In the genomic region with DNA sequence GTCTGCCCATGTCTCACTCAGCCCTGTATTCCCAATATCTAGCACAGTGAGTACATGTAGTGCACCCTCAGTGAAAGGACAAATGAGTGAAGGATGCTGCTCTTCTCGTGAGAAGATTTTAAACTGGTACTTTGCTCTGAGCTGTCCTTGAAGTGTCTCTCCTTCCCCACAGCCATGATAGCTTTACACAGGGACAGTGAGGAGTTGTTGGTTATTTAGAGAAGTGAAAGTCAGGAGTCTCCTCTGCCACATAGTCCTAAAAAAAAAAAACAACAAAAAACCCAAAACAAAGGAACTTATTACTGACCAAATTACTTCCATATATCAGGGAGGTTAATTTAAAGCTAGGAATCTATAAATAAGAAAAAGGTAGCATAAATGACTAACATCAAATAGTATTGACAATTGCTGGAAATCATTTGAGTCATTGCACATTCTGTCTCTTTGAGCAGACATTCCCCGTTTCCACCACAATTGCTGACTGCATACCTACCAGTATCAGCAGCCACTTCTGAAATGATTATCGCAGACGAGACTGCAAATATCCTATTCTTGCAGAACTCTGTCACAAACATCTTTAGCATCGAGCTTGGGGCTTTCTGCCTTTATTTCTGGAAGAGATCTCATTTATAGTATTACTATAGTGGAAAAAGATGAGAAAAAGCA, we compare ENCODE assay signal across 8 cellular contexts.
A peak's percentile ranks its signal among the peaks of the same experiment; 100 is the strongest.
DNase-seq lines count a peak whose midpoint lies in the region; ATAC-seq, FAIRE-seq and TF ChIP-seq lines count a peak whose summit lies in the region.

No MANE protein-coding gene starts in this region.

- peaks cover 0 to 3% (median 0%) of the 10 kb centered on the region in 3 donors for H3K27me3 Mint-ChIP-seq in CD14-positive monocyte (ENCODE audit: low read depth in 3 of 3)
- peaks cover 3 to 8% (median 8%) of the 10 kb centered on the region in 3 donors for H3K27me3 Mint-ChIP-seq in immature natural killer cell (ENCODE audit: low read depth in 3 of 3)

- peaks cover 94% of the 10 kb centered on the region for H3K4me1 Mint-ChIP-seq in CD14-positive monocyte
- peaks cover 37 to 71% of the 10 kb centered on the region in 2 donors for H3K4me1 Mint-ChIP-seq in immature natural killer cell

- H3K36me3 Mint-ChIP-seq in CD14-positive monocyte (peaks cover 0 to 6% of the 10 kb centered on the region in 2 donors), immature natural killer cell (peaks cover 0 to 4% (median 0%) of the 10 kb centered on the region in 3 donors)

- FAIRE-seq in GM19239 (lab: Jason Lieb, UNC), result peak; percentile 96

- H3K27ac Mint-ChIP-seq in CD14-positive monocyte (peak overlapping the region; percentile 92 to 98 (median 97)), immature natural killer cell (peak overlapping the region in 4 of 6 donors; percentile 9 to 69 (median 47))

- no peak for DNase-seq in CD14-positive monocyte (ENCODE audit: low spot score)
- no peak for DNase-seq in GM19239 (ENCODE audit: insufficient read length, low spot score)
- peak; percentile 82 for DNase-seq in NOMO-1 treated with DMSO at 0.1 percent for 48 hours (lab: John Stamatoyannopoulos, UW; ENCODE audit: unreplicated experiment)
- no peak for DNase-seq in immature natural killer cell
- DNase-seq in sciatic nerve (ENCODE audit: low spot score), result no peak
- DNase-seq in AG08396 (ENCODE audit: low spot score), result no peak
- DNase-seq in retina, result no peak
- no peak for DNase-seq in omental fat pad (ENCODE audit: low spot score)

- no peak for TF ChIP-seq CTCF in CD14-positive monocyte (IDR thresholded peaks at IDR 0.05)
- TF ChIP-seq CTCF in omental fat pad (IDR thresholded peaks at IDR 0.05), result no peak

- intact Hi-C loops in CD14-positive monocyte (cut with micrococcal nuclease) (loop anchor here in 1 of 2 donors (5.0 kb wide), 1 partner anchor 42 kb away; no protein-coding TSS in a partner anchor), sciatic nerve (cut with DNase I) (no loop called here)

- H3K9me3 Mint-ChIP-seq in CD14-positive monocyte (peaks cover 0 to 2% (median 0%) of the 10 kb centered on the region in 7 donors), immature natural killer cell (peaks cover 0 to under 1% (median 0%) of the 10 kb centered on the region in 6 donors)

- ATAC-seq in sciatic nerve (no peak), omental fat pad (ENCODE audit: low FRiP score) (no peak)

- peak overlapping the region in 1 of 2 donors; percentile 74 for H3K4me3 Mint-ChIP-seq in CD14-positive monocyte
- H3K4me3 Mint-ChIP-seq in immature natural killer cell, result no peak overlapping the region
